7 cellular contexts compared by ENCODE assay signal in the genomic region with DNA sequence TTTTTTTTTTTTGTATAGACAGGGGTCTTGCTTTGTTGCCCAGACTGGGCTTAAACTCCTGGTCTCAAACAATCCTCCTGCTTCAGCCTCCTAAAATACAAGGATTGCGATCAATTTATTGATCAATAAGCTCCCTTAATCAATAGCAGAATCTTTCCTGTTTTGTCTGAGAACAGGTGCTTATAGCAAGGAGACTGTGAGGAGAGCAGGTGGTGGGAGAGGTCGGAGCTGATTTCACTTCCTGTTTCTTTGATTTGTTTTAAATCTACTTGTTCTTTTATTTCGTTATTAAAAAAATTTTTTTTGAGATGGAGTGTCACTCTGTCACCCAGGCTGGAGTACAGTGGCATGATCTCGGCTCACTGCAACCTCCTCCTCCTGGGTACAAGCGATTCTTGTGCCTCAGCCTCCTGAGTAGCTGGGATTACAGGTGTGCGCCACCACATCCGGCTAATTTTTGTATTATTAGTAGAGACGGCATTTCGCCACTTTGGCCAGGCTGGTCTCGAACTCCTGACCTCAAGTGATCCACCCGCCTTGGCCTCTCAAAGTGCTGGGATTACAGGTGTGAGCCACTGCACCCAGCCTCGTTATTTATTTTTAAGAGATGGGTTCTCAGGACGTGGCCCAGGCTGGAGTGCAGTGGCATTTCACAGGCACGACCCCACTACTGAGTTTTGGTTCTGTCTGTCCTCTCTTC. TPM values are rescaled to one million over a fixed set of nuclear protein-coding genes. Genes with fewer than 3 reads are reported as not detected.
"Had no signal": no experiment of that assay in that cellular context is flagged by ENCODE, and none has a peak within 500 bp of the region (broad histone marks: within the 10 kb centered on the region; RNA-seq: fewer than 3 reads in every experiment).

No MANE protein-coding gene starts in this region.

RNA-seq across cellular contexts. Expression of a gene that starts 30.7 kb away (rescaled TPM):
- total RNA-seq: endodermal cell; mammary epithelial cell; subcutaneous adipose tissue; T-helper 2 cell treated with Interferon-gamma antibody and Interleukin-4, amounts not matched to agents 100 ng/mL and 5 ng/mL, for 36 hours; thoracic aorta; WTC11 had no signal
- polyA plus RNA-seq: heart left ventricle had no signal
